Comparison of ENCODE assay signal across 16 cellular contexts in genomic region chr6:26415036-26415614, GRCh38.
"Had no signal": no experiment of that assay in that cellular context is flagged by ENCODE, and none has a peak within 500 bp of the region (broad histone marks: within the 10 kb centered on the region; RNA-seq: fewer than 3 reads in every experiment).

No MANE protein-coding gene starts in this region.

- H3K27ac Mint-ChIP-seq: activated CD4-positive, alpha-beta T cell treated with anti-CD3 and anti-CD28 coated beads, Interleukin-2, amount 10 ng/mL, durations not matched to agents 24 days and 14 days; activated naive CD4-positive, alpha-beta T cell treated with anti-CD3 and anti-CD28 coated beads for 36 hours; activated T-helper 17 cell treated with anti-CD3 and anti-CD28 coated beads, Interleukin-2, amount 50 U/mL, for 72 hours; nephron progenitor cell; stimulated activated naive B cell treated with anti-CD40 and anti-IgM and Interleukin-4, amounts not matched to agents 10 μg/mL and 1 μg/mL and 100 μg/mL, for 72 hours; T-helper 17 cell; WTC11 had no signal

- H3K9me3 ChIP-seq: body of pancreas, gastroesophageal sphincter, psoas muscle, transverse colon had no signal

- H3K27ac ChIP-seq: body of pancreas, epithelial cell of prostate, gastroesophageal sphincter, psoas muscle, transverse colon had no signal

- H3K4me1 ChIP-seq: body of pancreas, psoas muscle, transverse colon had no signal

- H3K27me3 Mint-ChIP-seq: activated CD4-positive, alpha-beta T cell treated with anti-CD3 and anti-CD28 coated beads, Interleukin-2, amount 10 ng/mL, durations not matched to agents 24 days and 14 days; activated T-helper 17 cell treated with anti-CD3 and anti-CD28 coated beads, Interleukin-2, amount 50 U/mL, for 72 hours; stimulated activated naive B cell treated with anti-CD40 and anti-IgM and Interleukin-4, amounts not matched to agents 10 μg/mL and 1 μg/mL and 100 μg/mL, for 72 hours; T-helper 17 cell had no signal

- H3K27me3 ChIP-seq: body of pancreas, gastroesophageal sphincter, transverse colon had no signal

- H3K4me3 ChIP-seq: body of pancreas, gastroesophageal sphincter, psoas muscle, transverse colon had no signal

- DNase-seq: activated CD4-positive, alpha-beta T cell treated with anti-CD3 and anti-CD28 coated beads, Interleukin-2, amount 10 ng/mL, durations not matched to agents 24 days and 14 days; activated naive CD4-positive, alpha-beta T cell treated with anti-CD3 and anti-CD28 coated beads for 36 hours; body of pancreas; effector memory CD4-positive, alpha-beta T cell; left ventricle myocardium superior; nephron progenitor cell; psoas muscle; stimulated activated CD4-positive, alpha-beta T cell treated with anti-CD3 and anti-CD28 coated beads, Interleukin-2, amount 100 ng/mL, for 24 hours; stimulated activated naive B cell treated with anti-CD40 and anti-IgM and Interleukin-4, amounts not matched to agents 10 μg/mL and 1 μg/mL and 100 μg/mL, for 72 hours; T-helper 17 cell; transverse colon had no signal

- ATAC-seq: activated T-helper 17 cell treated with anti-CD3 and anti-CD28 coated beads, Interleukin-2, amount 50 U/mL, for 72 hours; body of pancreas; gastroesophageal sphincter; left ventricle myocardium superior; psoas muscle; sciatic nerve; T-helper 17 cell; WTC11 had no signal

- H3K4me3 Mint-ChIP-seq: activated CD4-positive, alpha-beta T cell treated with anti-CD3 and anti-CD28 coated beads, Interleukin-2, amount 10 ng/mL, durations not matched to agents 24 days and 14 days; activated naive CD4-positive, alpha-beta T cell treated with anti-CD3 and anti-CD28 coated beads for 36 hours; activated T-helper 17 cell treated with anti-CD3 and anti-CD28 coated beads, Interleukin-2, amount 50 U/mL, for 72 hours; nephron progenitor cell; stimulated activated naive B cell treated with anti-CD40 and anti-IgM and Interleukin-4, amounts not matched to agents 10 μg/mL and 1 μg/mL and 100 μg/mL, for 72 hours; T-helper 17 cell; WTC11 had no signal
